ENCODE assay signal across 1 cellular context in the genomic region with DNA sequence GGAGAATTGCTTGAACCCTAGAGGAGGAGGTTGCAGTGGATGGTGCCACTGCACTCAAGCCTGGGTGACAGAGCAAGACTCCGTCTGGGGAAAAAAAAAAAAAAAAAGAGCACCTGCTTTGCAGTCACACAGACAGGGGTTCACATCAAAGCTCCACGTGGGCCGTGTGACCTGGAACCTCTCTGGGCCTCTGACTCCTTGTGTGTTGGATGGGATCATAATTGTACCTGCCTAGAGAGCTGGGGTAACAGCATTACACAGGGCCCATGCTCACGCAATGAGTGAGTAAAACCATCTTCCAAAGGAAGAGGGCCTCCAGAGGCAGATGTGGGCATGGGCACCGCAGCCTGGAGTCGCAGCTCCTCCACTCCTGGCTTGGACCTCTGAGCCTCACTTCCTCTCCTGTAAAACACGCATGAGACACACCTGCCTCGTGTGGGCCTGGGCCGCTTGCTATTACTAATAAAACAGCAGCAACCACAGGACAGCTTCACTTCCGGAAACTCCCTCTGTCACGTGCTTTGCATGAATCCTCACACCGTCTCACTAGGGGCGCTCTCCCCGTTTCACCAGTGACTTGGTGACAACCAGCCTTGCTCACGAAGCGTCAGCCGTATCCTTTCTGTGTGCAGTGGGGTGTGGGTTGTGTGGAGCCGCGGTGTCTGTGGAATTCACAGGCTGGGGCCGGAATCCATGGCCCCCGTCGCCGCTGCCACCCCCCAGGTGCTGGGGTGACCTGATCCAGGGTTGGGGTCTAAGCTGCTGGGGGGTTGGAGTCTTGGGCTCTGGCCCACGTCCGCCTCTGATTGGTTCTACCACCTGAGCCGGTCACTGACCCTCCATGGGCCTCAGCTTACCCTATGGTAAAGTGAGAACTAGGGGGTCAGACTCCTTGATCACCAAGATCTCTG.
TF ChIP-seq lines count a peak whose summit lies in the region.
"Not testable (repeated sequence)": the region's sequence is repeated elsewhere in the genome, so short reads cannot be mapped to it uniquely, and the experiment has no call there.

No MANE protein-coding gene starts in this region.

TF ChIP-seq in K562, 482 proteins besides CTCF, POLR2A, EP300 and RAD21 (continued from another document and continues in another):
- peak; percentile 22; the same call in 1 of the 2 replicates for TF ChIP-seq ZBTB9 (CRISPR knock-in tag; IDR thresholded peaks at IDR 0.05)
- peak; percentile 96 for TF ChIP-seq LCOR (CRISPR knock-in tag; IDR thresholded peaks at IDR 0.05)
- TF ChIP-seq NR2C2 (CRISPR knock-in tag; IDR thresholded peaks at IDR 0.05); CEBPG (tag; conservative IDR thresholded peaks at IDR 0.05 in 1 of 2, IDR thresholded peaks at IDR 0.05 in 1 of 2); NR2C1 (IDR thresholded peaks at IDR 0.05): not testable (repeated sequence)
- peak; percentile 66 for TF ChIP-seq NR2C2 (tag; IDR thresholded peaks at IDR 0.05)
- peak; percentile 91 for TF ChIP-seq ARID4B (CRISPR knock-in tag; IDR thresholded peaks at IDR 0.05)
- TF ChIP-seq GMEB1 (CRISPR knock-in tag; IDR thresholded peaks at IDR 0.05), result peak; percentile 37
- peak; percentile 4; the same call in 1 of the 2 replicates for TF ChIP-seq NFRKB (IDR thresholded peaks at IDR 0.05; ENCODE audit: low read depth)
- peak; percentile 68; the same call in 1 of the 2 replicates for TF ChIP-seq NKRF (IDR thresholded peaks at IDR 0.05; ENCODE audit: borderline replicate concordance)
- TF ChIP-seq, protein P1, sequence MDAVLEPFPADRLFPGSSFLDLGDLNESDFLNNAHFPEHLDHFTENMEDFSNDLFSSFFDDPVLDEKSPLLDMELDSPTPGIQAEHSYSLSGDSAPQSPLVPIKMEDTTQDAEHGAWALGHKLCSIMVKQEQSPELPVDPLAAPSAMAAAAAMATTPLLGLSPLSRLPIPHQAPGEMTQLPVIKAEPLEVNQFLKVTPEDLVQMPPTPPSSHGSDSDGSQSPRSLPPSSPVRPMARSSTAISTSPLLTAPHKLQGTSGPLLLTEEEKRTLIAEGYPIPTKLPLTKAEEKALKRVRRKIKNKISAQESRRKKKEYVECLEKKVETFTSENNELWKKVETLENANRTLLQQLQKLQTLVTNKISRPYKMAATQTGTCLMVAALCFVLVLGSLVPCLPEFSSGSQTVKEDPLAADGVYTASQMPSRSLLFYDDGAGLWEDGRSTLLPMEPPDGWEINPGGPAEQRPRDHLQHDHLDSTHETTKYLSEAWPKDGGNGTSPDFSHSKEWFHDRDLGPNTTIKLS (IDR thresholded peaks at IDR 0.05; ENCODE audit: borderline replicate concordance, low read depth), result peak; percentile 73; the same call in 1 of the 2 replicates
- peak in 1 of 2 experiments; percentile 23; a peak in 1 of 4 replicates for TF ChIP-seq ARNT (IDR thresholded peaks at IDR 0.05)
- TF ChIP-seq HDAC8 (tag; IDR thresholded peaks at IDR 0.05), result peak; percentile 68; the same call in 1 of the 2 replicates
- peak; percentile 51 to 78; a peak in 1 of 4 replicates for TF ChIP-seq TEAD1 (CRISPR knock-in tag; IDR thresholded peaks at IDR 0.05)
- TF ChIP-seq ZNF232 (CRISPR knock-in tag; IDR thresholded peaks at IDR 0.05), result peak; percentile 80; the same call in 1 of the 2 replicates
- peak; percentile 81; the same call in 1 of the 2 replicates for TF ChIP-seq KLF13 (tag; IDR thresholded peaks at IDR 0.05; ENCODE audit: borderline replicate concordance, low read depth)
- peak; percentile 61 for TF ChIP-seq CEBPG (CRISPR knock-in tag; IDR thresholded peaks at IDR 0.05)
- TF ChIP-seq NRF1 (conservative IDR thresholded peaks at IDR 0.05 in 1 of 2, IDR thresholded peaks at IDR 0.05 in 1 of 2), result peak in 1 of 2 experiments; percentile 56; a peak in 2 of 4 replicates
- peak; percentile 40; the same call in 1 of the 2 replicates for TF ChIP-seq NR2C1 (tag; IDR thresholded peaks at IDR 0.05)
- TF ChIP-seq, protein P2, sequence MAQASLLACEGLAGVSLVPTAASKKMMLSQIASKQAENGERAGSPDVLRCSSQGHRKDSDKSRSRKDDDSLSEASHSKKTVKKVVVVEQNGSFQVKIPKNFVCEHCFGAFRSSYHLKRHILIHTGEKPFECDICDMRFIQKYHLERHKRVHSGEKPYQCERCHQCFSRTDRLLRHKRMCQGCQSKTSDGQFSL (CRISPR knock-in tag; IDR thresholded peaks at IDR 0.05), result peak; percentile 56; the same call in 1 of the 2 replicates
- TF ChIP-seq, protein P2 (tag; IDR thresholded peaks at IDR 0.05), result peak in 1 of 2 experiments; percentile 78; a peak in 2 of 4 replicates
- TF ChIP-seq, protein P3, sequence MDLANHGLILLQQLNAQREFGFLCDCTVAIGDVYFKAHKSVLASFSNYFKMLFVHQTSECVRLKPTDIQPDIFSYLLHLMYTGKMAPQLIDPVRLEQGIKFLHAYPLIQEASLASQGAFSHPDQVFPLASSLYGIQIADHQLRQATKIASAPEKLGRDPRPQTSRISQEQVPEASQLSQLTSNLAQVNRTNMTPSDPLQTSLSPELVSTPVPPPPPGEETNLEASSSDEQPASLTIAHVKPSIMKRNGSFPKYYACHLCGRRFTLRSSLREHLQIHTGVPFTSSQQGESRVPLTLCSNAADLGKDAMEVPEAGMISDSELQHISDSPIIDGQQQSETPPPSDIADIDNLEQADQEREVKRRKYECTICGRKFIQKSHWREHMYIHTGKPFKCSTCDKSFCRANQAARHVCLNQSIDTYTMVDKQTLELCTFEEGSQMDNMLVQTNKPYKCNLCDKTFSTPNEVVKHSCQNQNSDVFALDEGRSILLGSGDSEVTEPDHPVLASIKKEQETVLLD (IDR thresholded peaks at IDR 0.05), result peak; percentile 54; the same call in 1 of the 2 replicates
- TF ChIP-seq, protein P4, sequence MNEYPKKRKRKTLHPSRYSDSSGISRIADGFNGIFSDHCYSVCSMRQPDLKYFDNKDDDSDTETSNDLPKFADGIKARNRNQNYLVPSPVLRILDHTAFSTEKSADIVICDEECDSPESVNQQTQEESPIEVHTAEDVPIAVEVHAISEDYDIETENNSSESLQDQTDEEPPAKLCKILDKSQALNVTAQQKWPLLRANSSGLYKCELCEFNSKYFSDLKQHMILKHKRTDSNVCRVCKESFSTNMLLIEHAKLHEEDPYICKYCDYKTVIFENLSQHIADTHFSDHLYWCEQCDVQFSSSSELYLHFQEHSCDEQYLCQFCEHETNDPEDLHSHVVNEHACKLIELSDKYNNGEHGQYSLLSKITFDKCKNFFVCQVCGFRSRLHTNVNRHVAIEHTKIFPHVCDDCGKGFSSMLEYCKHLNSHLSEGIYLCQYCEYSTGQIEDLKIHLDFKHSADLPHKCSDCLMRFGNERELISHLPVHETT (CRISPR knock-in tag; conservative IDR thresholded peaks at IDR 0.05 in 1 of 2, IDR thresholded peaks at IDR 0.05 in 1 of 2), result peak in 1 of 2 experiments; percentile 84; a peak in 2 of 4 replicates
- TF ChIP-seq TEAD2 (tag; IDR thresholded peaks at IDR 0.05), result 0 out of 2 replicates have a peak, but pooled peaks have one; percentile 55
- TF ChIP-seq ASH1L (IDR thresholded peaks at IDR 0.05; ENCODE audit: borderline replicate concordance, low read depth, partially characterized antibody), result peak; percentile 76
- peak; percentile 29 for TF ChIP-seq TEAD4 (IDR thresholded peaks at IDR 0.05; ENCODE audit: low read length)
- 0 out of 2 replicates have a peak, but pooled peaks have one; percentile 42 for TF ChIP-seq TEAD4 (CRISPR knock-in tag; IDR thresholded peaks at IDR 0.05; ENCODE audit: borderline replicate concordance)
- TF ChIP-seq POLR2G (IDR thresholded peaks at IDR 0.05; ENCODE audit: low read depth, low read length), result peak; percentile 78
- peak; percentile 56; the same call in 1 of the 2 replicates for TF ChIP-seq BACH1 (tag; IDR thresholded peaks at IDR 0.05)
- peak; percentile 84 for TF ChIP-seq ATF6 (CRISPR knock-in tag; IDR thresholded peaks at IDR 0.05)
- TF ChIP-seq, protein P5, sequence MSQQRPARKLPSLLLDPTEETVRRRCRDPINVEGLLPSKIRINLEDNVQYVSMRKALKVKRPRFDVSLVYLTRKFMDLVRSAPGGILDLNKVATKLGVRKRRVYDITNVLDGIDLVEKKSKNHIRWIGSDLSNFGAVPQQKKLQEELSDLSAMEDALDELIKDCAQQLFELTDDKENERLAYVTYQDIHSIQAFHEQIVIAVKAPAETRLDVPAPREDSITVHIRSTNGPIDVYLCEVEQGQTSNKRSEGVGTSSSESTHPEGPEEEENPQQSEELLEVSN (IDR thresholded peaks at IDR 0.05; ENCODE audit: borderline replicate concordance in 1 of 2, extremely low read depth in 1 of 2, insufficient read depth in 1 of 2, insufficient read length in 1 of 2, low read depth in 1 of 2, low read length in 1 of 2, poor library complexity in 1 of 2, severe bottlenecking in 1 of 2), result peak; percentile 88 to 93
- TF ChIP-seq ETV5 (CRISPR knock-in tag; IDR thresholded peaks at IDR 0.05; ENCODE audit: low read depth), result peak; percentile 96
- TF ChIP-seq MYC (IDR thresholded peaks at IDR 0.05; ENCODE audit: low read depth, low read length), result peak; percentile 91
- TF ChIP-seq MYC (CRISPR knock-in tag; IDR thresholded peaks at IDR 0.05; ENCODE audit: borderline replicate concordance, low read depth), result peak; percentile 69; the same call in 1 of the 2 replicates
- peak; percentile 35 for TF ChIP-seq ARID1B (IDR thresholded peaks at IDR 0.05)
